ENCODE assay signal across 9 cellular contexts in genomic region chr3:32177702-32178198, GRCh38.
DNase-seq lines count a peak whose midpoint lies in the region; ATAC-seq and TF ChIP-seq lines count a peak whose summit lies in the region.
"Had no signal": no experiment of that assay in that cellular context is flagged by ENCODE, and none has a peak within 500 bp of the region (broad histone marks: within the 10 kb centered on the region; RNA-seq: fewer than 3 reads in every experiment).

No MANE protein-coding gene starts in this region.

- no peak overlapping the region for H3K4me2 ChIP-seq in mesendoderm (ENCODE audit: low read length)

- H3K4me1 ChIP-seq in mesendoderm (ENCODE audit: control insufficient read depth, low read depth, low read length) (no peaks in the 10 kb centered on the region), thyroid gland (peaks cover 6 to 9% of the 10 kb centered on the region in 2 donors)

- peak; percentile 59 for ATAC-seq in HG02970 (IDR thresholded peaks at IDR 0.05; ENCODE audit: low FRiP score, unreplicated experiment)

- H3K79me2 ChIP-seq in mesendoderm (ENCODE audit: control insufficient read depth, insufficient read depth, low read length): no peaks in the 10 kb centered on the region

- no peak overlapping the region for H2AK5ac ChIP-seq in mesendoderm (ENCODE audit: low read length)

- no peak overlapping the region for H4K8ac ChIP-seq in mesendoderm (ENCODE audit: low read depth, low read length)

- H4K5ac ChIP-seq in mesendoderm (ENCODE audit: low read length): no peak overlapping the region

- H3K4me3 ChIP-seq in mesendoderm (ENCODE audit: low read length) (no peak overlapping the region), thyroid gland (replicated peaks in 1 of 3) (no peak overlapping the region)

- no peak overlapping the region for H3K4ac ChIP-seq in mesendoderm (ENCODE audit: low read depth, low read length)

- peak in 5 of 6 experiments; percentile 62 to 95 (median 78) for TF ChIP-seq CTCF in thyroid gland (IDR thresholded peaks at IDR 0.05)

- H3K27me3 ChIP-seq in mesendoderm (ENCODE audit: insufficient read depth, low read length, poor library complexity) (no peaks in the 10 kb centered on the region), thyroid gland (no peaks in the 10 kb centered on the region)
- H3K27me3 ChIP-seq: neutrophil had no signal

- no peak overlapping the region for H3K9ac ChIP-seq in mesendoderm (ENCODE audit: low read length)

- no peak overlapping the region for H2BK120ac ChIP-seq in mesendoderm (ENCODE audit: low read depth, low read length)

- no peaks in the 10 kb centered on the region for H3K36me3 ChIP-seq in mesendoderm (ENCODE audit: control insufficient read depth, insufficient read depth, low read length)
- H3K36me3 ChIP-seq in thyroid gland: no peaks in the 10 kb centered on the region
- H3K36me3 ChIP-seq: neutrophil had no signal

- H3K56ac ChIP-seq in mesendoderm (ENCODE audit: low read length): no peak overlapping the region

- WGBS in mesendoderm (ENCODE audit: extremely low coverage, insufficient coverage, low lambda C conversion rate): no CpG with 5 or more reads among the region's 5 CpGs
- WGBS in thyroid gland, 2 donors: 27 to 40% methylated on average over 5 of the region's 5 CpGs

- H3K79me1 ChIP-seq in mesendoderm (ENCODE audit: low read length): no peaks in the 10 kb centered on the region

- H2BK5ac ChIP-seq in mesendoderm (ENCODE audit: low read length): no peak overlapping the region

- H3K9me3 ChIP-seq in thyroid gland: no peaks in the 10 kb centered on the region
- H3K9me3 ChIP-seq: neutrophil had no signal

- H3K18ac ChIP-seq in mesendoderm (ENCODE audit: low read length): no peak overlapping the region

- H3K27ac ChIP-seq in mesendoderm (ENCODE audit: low read depth, low read length) (no peak overlapping the region), thyroid gland (no peak overlapping the region)
- H3K27ac ChIP-seq: neutrophil had no signal

- H3K23ac ChIP-seq in mesendoderm (ENCODE audit: low read length): no peak overlapping the region

- intact Hi-C loops in thyroid gland (cut with DNase I): loop anchor here (5.0 kb wide), 1 partner anchor 160 kb away; no protein-coding TSS in a partner anchor

- no peak overlapping the region for H2BK15ac ChIP-seq in mesendoderm (replicated peaks; ENCODE audit: low read depth)

- TF ChIP-seq POLR2A in thyroid gland (IDR thresholded peaks at IDR 0.05): no peak

- DNase-seq in SIG-M5 treated with dmso at 0.1 percent for 504 hours (lab: John Stamatoyannopoulos, UW; ENCODE audit: unreplicated experiment) (peak; percentile 78), SIG-M5 (lab: John Stamatoyannopoulos, UW) (no peak), NCI-H510A (lab: John Stamatoyannopoulos, UW) (peak; percentile 32), mesendoderm (peak; percentile 95), thyroid gland (peak; percentile 67 to 74)
- peak; percentile 38 for DNase-seq in activated CD4-positive, CD25-positive, alpha-beta regulatory T cell treated with anti-CD3 and anti-CD28 coated beads, Interleukin-2, amount 50 U/mL, for 72 hours
- DNase-seq in effector CD4-positive, alpha-beta T cell: peak; percentile 21
